13 cellular contexts compared by ENCODE assay signal in the genomic region with DNA sequence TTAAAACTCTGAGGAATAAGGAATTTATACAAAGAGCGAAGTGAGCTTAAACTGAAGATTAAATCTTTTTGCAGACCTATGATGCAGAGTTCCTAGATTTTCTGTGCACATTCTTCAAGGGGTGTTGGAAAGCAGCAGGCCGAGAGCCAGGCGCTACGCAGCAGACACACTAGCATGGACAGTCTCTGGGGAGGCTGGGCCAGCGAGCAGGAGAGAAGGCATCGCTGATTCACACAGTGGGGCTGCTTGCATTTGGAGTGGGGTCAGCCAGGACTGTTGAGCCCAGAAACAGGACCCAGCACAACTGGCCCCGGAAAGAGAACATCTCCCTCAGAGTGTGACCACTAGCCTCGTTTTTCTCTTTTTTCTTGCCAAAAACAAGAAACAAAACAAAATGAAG.
A peak's percentile ranks its signal among the peaks of the same experiment; 100 is the strongest.
DNase-seq lines count a peak whose midpoint lies in the region; ATAC-seq and TF ChIP-seq lines count a peak whose summit lies in the region.
"Had no signal": no experiment of that assay in that cellular context is flagged by ENCODE, and none has a peak within 500 bp of the region (broad histone marks: within the 10 kb centered on the region; RNA-seq: fewer than 3 reads in every experiment).

No MANE protein-coding gene starts in this region.

- TF ChIP-seq CTCF in WTC11 (IDR thresholded peaks at IDR 0.05), result no peak
- TF ChIP-seq CTCF in glutamatergic neuron (IDR thresholded peaks at IDR 0.05; ENCODE audit: partially characterized antibody, unreplicated experiment), result no peak

- intact Hi-C loops in sciatic nerve (cut with DNase I), result no loop called here
- intact Hi-C loops in activated T-helper 1 cell treated with anti-CD3 and anti-CD28 coated beads, Interleukin-12 subunit alpha, Interleukin-12 subunit beta, Interleukin-2, Interleukin-4 antibody, amounts not matched to agents 30 ng/mL and 10 ng/mL and 1 ng/mL, durations not matched to agents 14 hours and 24 hours and 36 hours (cut with micrococcal nuclease), result no loop called here

- H3K27me3 Mint-ChIP-seq in WTC11 (ENCODE audit: low read depth) (no peaks in the 10 kb centered on the region), glutamatergic neuron (ENCODE audit: unreplicated experiment) (peaks cover 3% of the 10 kb centered on the region)
- H3K27me3 Mint-ChIP-seq in activated T-helper 1 cell treated with anti-CD3 and anti-CD28 coated beads, Interleukin-12 subunit alpha, Interleukin-12 subunit beta, Interleukin-2, Interleukin-4 antibody, amounts not matched to agents 30 ng/mL and 10 ng/mL and 1 ng/mL, durations not matched to agents 14 hours and 24 hours and 36 hours (ENCODE audit: insufficient read depth), result no peaks in the 10 kb centered on the region

- no peaks in the 10 kb centered on the region for H3K9me3 Mint-ChIP-seq in WTC11
- peaks cover 7% of the 10 kb centered on the region for H3K9me3 Mint-ChIP-seq in glutamatergic neuron (ENCODE audit: unreplicated experiment)
- H3K9me3 Mint-ChIP-seq in activated T-helper 1 cell treated with anti-CD3 and anti-CD28 coated beads, Interleukin-12 subunit alpha, Interleukin-12 subunit beta, Interleukin-2, Interleukin-4 antibody, amounts not matched to agents 30 ng/mL and 10 ng/mL and 1 ng/mL, durations not matched to agents 14 hours and 24 hours and 36 hours, result no peaks in the 10 kb centered on the region
- H3K9me3 Mint-ChIP-seq: CD8-positive, alpha-beta T cell; H9 had no signal

- CTCF ChIA-PET in WTC11 (lab: Charles Lee), result interaction anchor here (2.2 to 2.4 kb wide), 2 partner anchors 17 kb away, joined by 8 to 12 read pairs; no protein-coding TSS in a partner anchor

- DNase-seq in ELF-1 (ENCODE audit: low read depth, low spot score) (peak; percentile 10), WTC11 (ENCODE audit: low spot score) (no peak), glutamatergic neuron (peak; percentile 76), sciatic nerve (ENCODE audit: low spot score) (no peak)
- DNase-seq in activated T-helper 1 cell treated with anti-CD3 and anti-CD28 coated beads, Interleukin-12 subunit alpha, Interleukin-12 subunit beta, Interleukin-2, Interleukin-4 antibody, amounts not matched to agents 30 ng/mL and 10 ng/mL and 1 ng/mL, durations not matched to agents 14 hours and 24 hours and 36 hours (ENCODE audit: low spot score), result no peak
- DNase-seq in stimulated activated naive CD8-positive, alpha-beta T cell treated with anti-CD3 and anti-CD28 coated beads, Interleukin-15, Interleukin-2, amounts not matched to agents 100 U/mL and 50 U/mL, for 24 hours, result no peak
- no peak for DNase-seq in activated CD4-positive, alpha-beta T cell treated with anti-CD3 and anti-CD28 coated beads, Interleukin-2, amount 50 U/mL, for 1 hour
- DNase-seq: 8988T; Calu3; CD8-positive, alpha-beta T cell; DMS79 treated with DMSO at 0.1 percent for 48 hours; H9 had no signal

- H3K36me3 Mint-ChIP-seq in WTC11 (no peaks in the 10 kb centered on the region), glutamatergic neuron (ENCODE audit: unreplicated experiment) (no peaks in the 10 kb centered on the region)
- H3K36me3 Mint-ChIP-seq in activated T-helper 1 cell treated with anti-CD3 and anti-CD28 coated beads, Interleukin-12 subunit alpha, Interleukin-12 subunit beta, Interleukin-2, Interleukin-4 antibody, amounts not matched to agents 30 ng/mL and 10 ng/mL and 1 ng/mL, durations not matched to agents 14 hours and 24 hours and 36 hours (ENCODE audit: low read depth), result no peaks in the 10 kb centered on the region
- H3K36me3 Mint-ChIP-seq: CD8-positive, alpha-beta T cell had no signal

- POLR2A ChIA-PET in WTC11 (lab: Charles Lee), result no interaction called here

- H3K4me1 Mint-ChIP-seq in WTC11, result peaks cover 29% of the 10 kb centered on the region
- peaks cover 15% of the 10 kb centered on the region for H3K4me1 Mint-ChIP-seq in glutamatergic neuron (ENCODE audit: low read depth, unreplicated experiment)
- no peaks in the 10 kb centered on the region for H3K4me1 Mint-ChIP-seq in activated T-helper 1 cell treated with anti-CD3 and anti-CD28 coated beads, Interleukin-12 subunit alpha, Interleukin-12 subunit beta, Interleukin-2, Interleukin-4 antibody, amounts not matched to agents 30 ng/mL and 10 ng/mL and 1 ng/mL, durations not matched to agents 14 hours and 24 hours and 36 hours (ENCODE audit: low read depth)

- H3K4me3 Mint-ChIP-seq in WTC11 (no peak overlapping the region), glutamatergic neuron (ENCODE audit: unreplicated experiment) (no peak overlapping the region)
- H3K4me3 Mint-ChIP-seq in activated T-helper 1 cell treated with anti-CD3 and anti-CD28 coated beads, Interleukin-12 subunit alpha, Interleukin-12 subunit beta, Interleukin-2, Interleukin-4 antibody, amounts not matched to agents 30 ng/mL and 10 ng/mL and 1 ng/mL, durations not matched to agents 14 hours and 24 hours and 36 hours, result no peak overlapping the region
- H3K4me3 Mint-ChIP-seq: CD8-positive, alpha-beta T cell; H9 had no signal

- ATAC-seq in WTC11, result 0 out of 2 replicates have a peak, but pooled peaks have one; percentile 31
- ATAC-seq in sciatic nerve, result peak; percentile 64
- ATAC-seq in stimulated activated naive CD8-positive, alpha-beta T cell treated with anti-CD3 and anti-CD28 coated beads, Interleukin-15, Interleukin-2, amounts not matched to agents 100 U/mL and 50 U/mL, for 24 hours, result no peak
- ATAC-seq: CD8-positive, alpha-beta T cell; GM12878 had no signal

- H3K27ac Mint-ChIP-seq in WTC11, result no peak overlapping the region
- peak overlapping the region; percentile 93 for H3K27ac Mint-ChIP-seq in glutamatergic neuron (ENCODE audit: unreplicated experiment)
- H3K27ac Mint-ChIP-seq in activated T-helper 1 cell treated with anti-CD3 and anti-CD28 coated beads, Interleukin-12 subunit alpha, Interleukin-12 subunit beta, Interleukin-2, Interleukin-4 antibody, amounts not matched to agents 30 ng/mL and 10 ng/mL and 1 ng/mL, durations not matched to agents 14 hours and 24 hours and 36 hours, result no peak overlapping the region
- H3K27ac Mint-ChIP-seq: CD8-positive, alpha-beta T cell had no signal

TF ChIP-seq in WTC11, 78 proteins besides CTCF, POLR2A, EP300 and RAD21 (continues in another document):
- TF ChIP-seq SP1 (CRISPR knock-in tag; conservative IDR thresholded peaks at IDR 0.05) (no peak), NFE2L1 (CRISPR knock-in tag; IDR thresholded peaks at IDR 0.05) (no peak), PRRX2 (CRISPR knock-in tag; IDR thresholded peaks at IDR 0.05) (no peak), ZBTB21 (CRISPR knock-in tag; IDR thresholded peaks at IDR 0.05; ENCODE audit: borderline replicate concordance) (no peak), IRF2 (CRISPR knock-in tag; IDR thresholded peaks at IDR 0.05; ENCODE audit: borderline replicate concordance, low read depth) (no peak), RELA (CRISPR knock-in tag; IDR thresholded peaks at IDR 0.05; ENCODE audit: borderline replicate concordance) (no peak), ELF4 (CRISPR knock-in tag; IDR thresholded peaks at IDR 0.05; ENCODE audit: low read depth) (no peak), ZNF396 (CRISPR knock-in tag; IDR thresholded peaks at IDR 0.05; ENCODE audit: borderline replicate concordance) (no peak), JAZF1 (CRISPR knock-in tag; IDR thresholded peaks at IDR 0.05) (no peak), MYBL2 (CRISPR knock-in tag; IDR thresholded peaks at IDR 0.05) (no peak), ZNF671 (CRISPR knock-in tag; IDR thresholded peaks at IDR 0.05) (no peak), KAT7 (CRISPR knock-in tag; IDR thresholded peaks at IDR 0.05; ENCODE audit: borderline replicate concordance) (no peak)
- TF ChIP-seq, protein P1, sequence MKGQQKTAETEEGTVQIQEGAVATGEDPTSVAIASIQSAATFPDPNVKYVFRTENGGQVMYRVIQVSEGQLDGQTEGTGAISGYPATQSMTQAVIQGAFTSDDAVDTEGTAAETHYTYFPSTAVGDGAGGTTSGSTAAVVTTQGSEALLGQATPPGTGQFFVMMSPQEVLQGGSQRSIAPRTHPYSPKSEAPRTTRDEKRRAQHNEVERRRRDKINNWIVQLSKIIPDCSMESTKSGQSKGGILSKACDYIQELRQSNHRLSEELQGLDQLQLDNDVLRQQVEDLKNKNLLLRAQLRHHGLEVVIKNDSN (CRISPR knock-in tag; IDR thresholded peaks at IDR 0.05), result no peak
- TF ChIP-seq, protein P2, sequence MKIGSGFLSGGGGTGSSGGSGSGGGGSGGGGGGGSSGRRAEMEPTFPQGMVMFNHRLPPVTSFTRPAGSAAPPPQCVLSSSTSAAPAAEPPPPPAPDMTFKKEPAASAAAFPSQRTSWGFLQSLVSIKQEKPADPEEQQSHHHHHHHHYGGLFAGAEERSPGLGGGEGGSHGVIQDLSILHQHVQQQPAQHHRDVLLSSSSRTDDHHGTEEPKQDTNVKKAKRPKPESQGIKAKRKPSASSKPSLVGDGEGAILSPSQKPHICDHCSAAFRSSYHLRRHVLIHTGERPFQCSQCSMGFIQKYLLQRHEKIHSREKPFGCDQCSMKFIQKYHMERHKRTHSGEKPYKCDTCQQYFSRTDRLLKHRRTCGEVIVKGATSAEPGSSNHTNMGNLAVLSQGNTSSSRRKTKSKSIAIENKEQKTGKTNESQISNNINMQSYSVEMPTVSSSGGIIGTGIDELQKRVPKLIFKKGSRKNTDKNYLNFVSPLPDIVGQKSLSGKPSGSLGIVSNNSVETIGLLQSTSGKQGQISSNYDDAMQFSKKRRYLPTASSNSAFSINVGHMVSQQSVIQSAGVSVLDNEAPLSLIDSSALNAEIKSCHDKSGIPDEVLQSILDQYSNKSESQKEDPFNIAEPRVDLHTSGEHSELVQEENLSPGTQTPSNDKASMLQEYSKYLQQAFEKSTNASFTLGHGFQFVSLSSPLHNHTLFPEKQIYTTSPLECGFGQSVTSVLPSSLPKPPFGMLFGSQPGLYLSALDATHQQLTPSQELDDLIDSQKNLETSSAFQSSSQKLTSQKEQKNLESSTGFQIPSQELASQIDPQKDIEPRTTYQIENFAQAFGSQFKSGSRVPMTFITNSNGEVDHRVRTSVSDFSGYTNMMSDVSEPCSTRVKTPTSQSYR (CRISPR knock-in tag; IDR thresholded peaks at IDR 0.05), result no peak
- TF ChIP-seq, protein P3, sequence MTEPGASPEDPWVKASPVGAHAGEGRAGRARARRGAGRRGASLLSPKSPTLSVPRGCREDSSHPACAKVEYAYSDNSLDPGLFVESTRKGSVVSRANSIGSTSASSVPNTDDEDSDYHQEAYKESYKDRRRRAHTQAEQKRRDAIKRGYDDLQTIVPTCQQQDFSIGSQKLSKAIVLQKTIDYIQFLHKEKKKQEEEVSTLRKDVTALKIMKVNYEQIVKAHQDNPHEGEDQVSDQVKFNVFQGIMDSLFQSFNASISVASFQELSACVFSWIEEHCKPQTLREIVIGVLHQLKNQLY (CRISPR knock-in tag; IDR thresholded peaks at IDR 0.05), result no peak
- TF ChIP-seq, protein P4, sequence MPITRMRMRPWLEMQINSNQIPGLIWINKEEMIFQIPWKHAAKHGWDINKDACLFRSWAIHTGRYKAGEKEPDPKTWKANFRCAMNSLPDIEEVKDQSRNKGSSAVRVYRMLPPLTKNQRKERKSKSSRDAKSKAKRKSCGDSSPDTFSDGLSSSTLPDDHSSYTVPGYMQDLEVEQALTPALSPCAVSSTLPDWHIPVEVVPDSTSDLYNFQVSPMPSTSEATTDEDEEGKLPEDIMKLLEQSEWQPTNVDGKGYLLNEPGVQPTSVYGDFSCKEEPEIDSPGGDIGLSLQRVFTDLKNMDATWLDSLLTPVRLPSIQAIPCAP (CRISPR knock-in tag; IDR thresholded peaks at IDR 0.05), result no peak

Comparison
In these comparisons a context has a peak if more than half of its experiments do, and no peak if none do; other contexts are left out.
1. DNase-seq: peak in ELF-1 (single experiment) and glutamatergic neuron (single experiment); none in WTC11 (single experiment), sciatic nerve (single experiment), activated T-helper 1 cell treated with anti-CD3 and anti-CD28 coated beads, Interleukin-12 subunit alpha, Interleukin-12 subunit beta, Interleukin-2, Interleukin-4 antibody, amounts not matched to agents 30 ng/mL and 10 ng/mL and 1 ng/mL, durations not matched to agents 14 hours and 24 hours and 36 hours (single experiment), stimulated activated naive CD8-positive, alpha-beta T cell treated with anti-CD3 and anti-CD28 coated beads, Interleukin-15, Interleukin-2, amounts not matched to agents 100 U/mL and 50 U/mL, for 24 hours (single experiment) and activated CD4-positive, alpha-beta T cell treated with anti-CD3 and anti-CD28 coated beads, Interleukin-2, amount 50 U/mL, for 1 hour (single experiment).